12 cellular contexts compared by ENCODE assay signal in genomic region chr2:201203916-201204654, GRCh38. TPM values are rescaled to one million over a fixed set of nuclear protein-coding genes. Genes with fewer than 3 reads are reported as not detected.
DNase-seq lines count a peak whose midpoint lies in the region; ATAC-seq and TF ChIP-seq lines count a peak whose summit lies in the region.
"Had no signal": no experiment of that assay in that cellular context is flagged by ENCODE, and none has a peak within 500 bp of the region (broad histone marks: within the 10 kb centered on the region; RNA-seq: fewer than 3 reads in every experiment).

No MANE protein-coding gene starts in this region.

- H3K4me1 Mint-ChIP-seq in natural killer cell, result peaks cover 28 to 30% of the 10 kb centered on the region in 2 donors
- H3K4me1 Mint-ChIP-seq in natural killer cell treated with Interleukin-12 subunit alpha and Interleukin-12 subunit beta and Interleukin-15 and Interleukin-18, amount 100 ng/mL, for 72 hours (ENCODE audit: low read depth in 2 of 2), result peaks cover 16 to 32% of the 10 kb centered on the region in 2 donors
- H3K4me1 Mint-ChIP-seq in activated T-cell treated with anti-CD3 and anti-CD28 coated beads, Interleukin-2, amount 50 U/mL, for 4 hours (ENCODE audit: low read depth), result peaks cover 27% of the 10 kb centered on the region

- intact Hi-C loops in natural killer cell (cut with micrococcal nuclease), result no loop called here
- intact Hi-C loops in upper lobe of right lung (cut with DNase I), result no loop called here
- intact Hi-C loops in thyroid gland (cut with DNase I), result no loop called here

- no peak overlapping the region for H3K27ac ChIP-seq in upper lobe of right lung
- no peak overlapping the region for H3K27ac ChIP-seq in thyroid gland

- DNase-seq in natural killer cell (no peak), choroid plexus epithelial cell (ENCODE audit: low read depth) (peak; percentile 82), left lobe of liver (ENCODE audit: low spot score) (no peak), upper lobe of right lung (no peak), thyroid gland (no peak)
- DNase-seq in natural killer cell treated with Interleukin-12 subunit alpha and Interleukin-12 subunit beta and Interleukin-15 and Interleukin-18, amount 100 ng/mL, for 72 hours (ENCODE audit: low spot score), result no peak
- DNase-seq in activated T-cell treated with anti-CD3 and anti-CD28 coated beads, Interleukin-2, amount 50 U/mL, for 4 hours, result no peak
- no peak for DNase-seq in activated CD4-positive, alpha-beta T cell treated with anti-CD3 and anti-CD28 coated beads for 1 hour
- DNase-seq: activated CD8-positive, alpha-beta memory T cell treated with anti-CD3 and anti-CD28 coated beads, Interleukin-2, amount 50 U/mL, for 48 hours; amygdala; naive B cell; NCI-H446 treated with DMSO at 0.1 percent for 48 hours had no signal

- ATAC-seq in natural killer cell (no peak), left lobe of liver (peak; percentile 74), upper lobe of right lung (peak; percentile 63)
- no peak for ATAC-seq in natural killer cell treated with Interleukin-12 subunit alpha and Interleukin-12 subunit beta and Interleukin-15 and Interleukin-18, amount 100 ng/mL, for 72 hours
- ATAC-seq in activated T-cell treated with anti-CD3 and anti-CD28 coated beads, Interleukin-2, amount 50 U/mL, for 4 hours, result no peak

- no peaks in the 10 kb centered on the region for H3K27me3 ChIP-seq in upper lobe of right lung
- H3K27me3 ChIP-seq in thyroid gland, result no peaks in the 10 kb centered on the region

- H3K27ac Mint-ChIP-seq in natural killer cell, result peak overlapping the region; percentile 15 to 98
- no peak overlapping the region for H3K27ac Mint-ChIP-seq in natural killer cell treated with Interleukin-12 subunit alpha and Interleukin-12 subunit beta and Interleukin-15 and Interleukin-18, amount 100 ng/mL, for 72 hours

- TF ChIP-seq CTCF in natural killer cell (IDR thresholded peaks at IDR 0.05) (no peak), choroid plexus epithelial cell (conservative IDR thresholded peaks at IDR 0.05; ENCODE audit: low read depth, low read length) (no peak), upper lobe of right lung (IDR thresholded peaks at IDR 0.05) (no peak), thyroid gland (IDR thresholded peaks at IDR 0.05) (no peak)

- no peak overlapping the region for H3K4me3 Mint-ChIP-seq in natural killer cell
- no peak overlapping the region for H3K4me3 Mint-ChIP-seq in natural killer cell treated with Interleukin-12 subunit alpha and Interleukin-12 subunit beta and Interleukin-15 and Interleukin-18, amount 100 ng/mL, for 72 hours
- no peak overlapping the region for H3K4me3 Mint-ChIP-seq in activated T-cell treated with anti-CD3 and anti-CD28 coated beads, Interleukin-2, amount 50 U/mL, for 4 hours
- H3K4me3 Mint-ChIP-seq: naive B cell had no signal

- 65 to 66% methylated on average over 6 of the region's 6 CpGs for WGBS in thyroid gland, 2 donors

- H3K36me3 Mint-ChIP-seq in natural killer cell, result peaks cover 33% of the 10 kb centered on the region
- H3K36me3 Mint-ChIP-seq in natural killer cell treated with Interleukin-12 subunit alpha and Interleukin-12 subunit beta and Interleukin-15 and Interleukin-18, amount 100 ng/mL, for 72 hours, result no peaks in the 10 kb centered on the region
- peaks cover 28% of the 10 kb centered on the region for H3K36me3 Mint-ChIP-seq in activated T-cell treated with anti-CD3 and anti-CD28 coated beads, Interleukin-2, amount 50 U/mL, for 4 hours (ENCODE audit: insufficient read depth)

- H3K4me3 ChIP-seq in choroid plexus epithelial cell (ENCODE audit: low read depth, low read length), result no peak overlapping the region
- no peak overlapping the region for H3K4me3 ChIP-seq in upper lobe of right lung
- no peak overlapping the region for H3K4me3 ChIP-seq in thyroid gland (replicated peaks in 1 of 3)

- H3K9me3 ChIP-seq in upper lobe of right lung, result no peaks in the 10 kb centered on the region
- H3K9me3 ChIP-seq in thyroid gland, result no peaks in the 10 kb centered on the region

- H3K36me3 ChIP-seq in upper lobe of right lung (peaks cover 53% of the 10 kb centered on the region), thyroid gland (no peaks in the 10 kb centered on the region)

- no peak for TF ChIP-seq POLR2A in thyroid gland (IDR thresholded peaks at IDR 0.05)

- H3K4me1 ChIP-seq in upper lobe of right lung (peaks cover 8% of the 10 kb centered on the region), thyroid gland (peaks cover 11 to 17% of the 10 kb centered on the region in 2 donors)

- no peaks in the 10 kb centered on the region for H3K9me3 Mint-ChIP-seq in natural killer cell
- H3K9me3 Mint-ChIP-seq in natural killer cell treated with Interleukin-12 subunit alpha and Interleukin-12 subunit beta and Interleukin-15 and Interleukin-18, amount 100 ng/mL, for 72 hours, result no peaks in the 10 kb centered on the region
- no peaks in the 10 kb centered on the region for H3K9me3 Mint-ChIP-seq in activated T-cell treated with anti-CD3 and anti-CD28 coated beads, Interleukin-2, amount 50 U/mL, for 4 hours
- H3K9me3 Mint-ChIP-seq: naive B cell had no signal

- H3K27me3 Mint-ChIP-seq in natural killer cell (ENCODE audit: low read depth in 2 of 2), result no peaks in the 10 kb centered on the region
- no peaks in the 10 kb centered on the region for H3K27me3 Mint-ChIP-seq in natural killer cell treated with Interleukin-12 subunit alpha and Interleukin-12 subunit beta and Interleukin-15 and Interleukin-18, amount 100 ng/mL, for 72 hours
- H3K27me3 Mint-ChIP-seq in activated T-cell treated with anti-CD3 and anti-CD28 coated beads, Interleukin-2, amount 50 U/mL, for 4 hours (ENCODE audit: low read depth), result no peaks in the 10 kb centered on the region
- H3K27me3 Mint-ChIP-seq: naive B cell had no signal

RNA-seq across cellular contexts. Expression of gene CASP10, which starts 21.1 kb away (rescaled TPM):
- total RNA-seq in natural killer cell (100 to 1,000 TPM in 1 of 3 donors, 10 to 100 TPM in 2; 67.4 to 101 (median 75.3) TPM), left lobe of liver (5.4 TPM), upper lobe of right lung (31.6 TPM), thyroid gland (10 to 100 TPM; 12.4 to 23.0 (median 20.0) TPM)
- 10 to 100 TPM; 17.5 to 23.0 TPM for total RNA-seq in natural killer cell treated with Interleukin-12 subunit alpha and Interleukin-12 subunit beta and Interleukin-15 and Interleukin-18, amount 100 ng/mL, for 72 hours
- 1 to 10 TPM; 3.4 to 4.8 (median 4.4) TPM for total RNA-seq in activated T-cell treated with anti-CD3 and anti-CD28 coated beads, Interleukin-2, amount 50 U/mL, for 4 hours

RNA-seq across cellular contexts. Expression of gene CASP8, which starts 56.3 kb away (rescaled TPM):
- total RNA-seq in natural killer cell, result 100 to 1,000 TPM; 218 to 404 (median 347) TPM
- total RNA-seq in natural killer cell treated with Interleukin-12 subunit alpha and Interleukin-12 subunit beta and Interleukin-15 and Interleukin-18, amount 100 ng/mL, for 72 hours, result 10 to 100 TPM; 76.8 to 83.7 TPM
- 7.6 TPM for total RNA-seq in left lobe of liver
- total RNA-seq in upper lobe of right lung, result 39.5 TPM
- total RNA-seq in activated T-cell treated with anti-CD3 and anti-CD28 coated beads, Interleukin-2, amount 50 U/mL, for 4 hours, result 10 to 100 TPM; 31.6 to 45.8 (median 36.9) TPM
- total RNA-seq in thyroid gland, result 10 to 100 TPM in 2 of 4 donors, 1 to 10 TPM in 2; 8.7 to 14.1 (median 9.6) TPM

Comparison
In these comparisons a context has a peak if more than half of its experiments do, and no peak if none do; other contexts are left out.
1. H3K27ac Mint-ChIP-seq: peak in natural killer cell (2 of 2); none in natural killer cell treated with Interleukin-12 subunit alpha and Interleukin-12 subunit beta and Interleukin-15 and Interleukin-18, amount 100 ng/mL, for 72 hours (0 of 2).
2. ATAC-seq: peak in left lobe of liver (single experiment) and upper lobe of right lung (single experiment); none in natural killer cell (0 of 3), natural killer cell treated with Interleukin-12 subunit alpha and Interleukin-12 subunit beta and Interleukin-15 and Interleukin-18, amount 100 ng/mL, for 72 hours (0 of 2) and activated T-cell treated with anti-CD3 and anti-CD28 coated beads, Interleukin-2, amount 50 U/mL, for 4 hours (0 of 2).